ENCODE assay signal across 1 cellular context in genomic region chr12:53233671-53234091, GRCh38.
A peak's percentile ranks its signal among the peaks of the same experiment; 100 is the strongest.
TF ChIP-seq lines count a peak whose summit lies in the region.

No MANE protein-coding gene starts in this region.

TF ChIP-seq in H1, 55 proteins besides CTCF, POLR2A, EP300 and RAD21:
- TF ChIP-seq ASH2L (IDR thresholded peaks at IDR 0.05; ENCODE audit: low read length), result peak; percentile 30
- peak; percentile 50 for TF ChIP-seq TEAD4 (IDR thresholded peaks at IDR 0.05; ENCODE audit: low read depth, low read length)
- no peak for TF ChIP-seq TAF7 (optimal IDR thresholded peaks at IDR 0.05; ENCODE audit: borderline replicate concordance, low read depth, low read length)
